24 cellular contexts compared by ENCODE assay signal in genomic region chr11:58898106-58898505, GRCh38. TPM values are rescaled to one million over a fixed set of nuclear protein-coding genes. Genes with fewer than 3 reads are reported as not detected.
"Had no signal": no experiment of that assay in that cellular context is flagged by ENCODE, and none has a peak within 500 bp of the region (broad histone marks: within the 10 kb centered on the region; RNA-seq: fewer than 3 reads in every experiment).

No MANE protein-coding gene starts in this region.

- H3K4me1 ChIP-seq: breast epithelium, esophagus squamous epithelium, gastrocnemius medialis, heart left ventricle, sigmoid colon, spleen, tibial artery had no signal

- H3K36me3 ChIP-seq: breast epithelium, esophagus squamous epithelium, gastrocnemius medialis, heart left ventricle, ovary, sigmoid colon, spleen, tibial artery had no signal

- H3K4me3 ChIP-seq: breast epithelium, esophagus squamous epithelium, gastrocnemius medialis, heart left ventricle, ovary, sigmoid colon, spleen, tibial artery had no signal

- DNase-seq: activated CD4-positive, alpha-beta T cell treated with anti-CD3 and anti-CD28 coated beads, Interleukin-2, amount 10 ng/mL, durations not matched to agents 7 days and 5 days; activated CD8-positive, alpha-beta memory T cell treated with anti-CD3 and anti-CD28 coated beads, Interleukin-2, amount 50 U/mL, for 4 hours; activated CD8-positive, alpha-beta T cell treated with anti-CD3 and anti-CD28 coated beads, Interleukin-2, amount 10 ng/mL, durations not matched to agents 7 days and 5 days; activated effector memory CD4-positive, alpha-beta T cell treated with Interleukin-2 at 50 U/mL for 16 hours; activated naive CD4-positive, alpha-beta T cell treated with anti-CD3 and anti-CD28 coated beads, Interleukin-2, amount 10 ng/mL, durations not matched to agents 7 days and 5 days; activated T-cell treated with anti-CD3 and anti-CD28 coated beads, Interleukin-2, amount 50 U/mL, for 4 hours; aorta; cortex of kidney; effector CD4-positive, alpha-beta T cell; esophagus squamous epithelium; gastrocnemius medialis; heart left ventricle; kidney; mammary epithelial cell; naive thymus-derived CD4-positive, alpha-beta T cell; ovary; sigmoid colon; spleen; stimulated activated CD8-positive, alpha-beta memory T cell treated with anti-CD3 and anti-CD28 coated beads, Interleukin-4, amount 100 ng/mL, for 48 hours; stimulated activated naive CD4-positive, alpha-beta T cell treated with Interleukin-2 at 50 U/mL for 16 hours; substantia nigra; tibial artery had no signal

- H3K9me3 ChIP-seq: breast epithelium, esophagus squamous epithelium, gastrocnemius medialis, heart left ventricle, ovary, sigmoid colon, spleen, tibial artery had no signal

- H3K27me3 ChIP-seq: ovary had no signal

- H3K27ac ChIP-seq: breast epithelium, esophagus squamous epithelium, gastrocnemius medialis, heart left ventricle, ovary, sigmoid colon, spleen, tibial artery had no signal

RNA-seq across cellular contexts. Expression of gene GLYATL1, which starts 41.2 kb away (rescaled TPM):
- polyA plus RNA-seq: aorta, endothelial cell of umbilical vein, heart left ventricle, spleen had no signal

RNA-seq across cellular contexts. Expression of gene GLYATL2, which starts 53.6 kb away (rescaled TPM):
- polyA plus RNA-seq: aorta; endothelial cell of umbilical vein; naive thymus-derived CD4-positive, alpha-beta T cell; ovary had no signal
